In genomic region chr10:133000648-133001047, GRCh38 we compare ENCODE assay signal across 9 cellular contexts. TPM values are rescaled to one million over a fixed set of nuclear protein-coding genes. Genes with fewer than 3 reads are reported as not detected.
"Had no signal": no experiment of that assay in that cellular context is flagged by ENCODE, and none has a peak within 500 bp of the region (broad histone marks: within the 10 kb centered on the region; RNA-seq: fewer than 3 reads in every experiment).

No MANE protein-coding gene starts in this region.

- H2AFZ ChIP-seq: GM23338 had no signal

- ATAC-seq: GM23338, HepG2 had no signal

- H3K4me3 ChIP-seq: GM23338 had no signal

- H3K27ac ChIP-seq: HL-60 had no signal

- H3K4me3 Mint-ChIP-seq: GM23338, H9, IgD-negative memory B cell had no signal

- H3K4me2 ChIP-seq: GM23338 had no signal

- FAIRE-seq: H1, H54, HepG2 had no signal

- DNase-seq: H9, HCEC 1CT, KBM-7 had no signal

- H3K9me3 Mint-ChIP-seq: GM23338, H9 had no signal

- H3K27ac Mint-ChIP-seq: GM23338, H9, IgD-negative memory B cell had no signal

RNA-seq across cellular contexts. Expression of gene CFAP46, which starts 58.3 kb away (rescaled TPM):
- polyA plus RNA-seq: IgD-negative memory B cell had no signal
